ENCODE assay signal across 17 cellular contexts in the genomic region with DNA sequence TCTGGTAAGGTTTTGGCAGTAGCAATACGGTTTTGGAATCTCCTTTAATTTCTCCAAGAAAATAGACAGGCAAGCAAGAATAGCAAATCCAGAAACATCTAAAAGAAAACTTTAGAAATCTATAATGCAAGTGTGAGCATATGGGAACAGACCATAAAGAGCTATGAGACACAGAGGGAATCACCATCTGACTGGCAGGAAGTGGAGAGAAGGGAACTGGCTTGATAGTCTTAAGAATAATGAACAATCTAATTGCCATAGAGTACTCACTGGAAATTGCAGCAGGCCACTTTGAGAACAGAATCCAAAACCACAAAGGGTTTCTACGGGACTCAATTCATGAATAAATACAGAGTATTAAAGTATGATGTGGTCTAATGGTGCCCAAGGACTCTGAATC. TPM values are rescaled to one million over a fixed set of nuclear protein-coding genes. Genes with fewer than 3 reads are reported as not detected.
DNase-seq lines count a peak whose midpoint lies in the region; ATAC-seq and TF ChIP-seq lines count a peak whose summit lies in the region.
"Had no signal": no experiment of that assay in that cellular context is flagged by ENCODE, and none has a peak within 500 bp of the region (broad histone marks: within the 10 kb centered on the region; RNA-seq: fewer than 3 reads in every experiment).

No MANE protein-coding gene starts in this region.

- H3K4me1 ChIP-seq in GM23338 (ENCODE audit: insufficient read depth): no peaks in the 10 kb centered on the region
- H3K4me1 ChIP-seq in neuronal stem cell (ENCODE audit: control insufficient read depth in 2 of 2, insufficient read depth in 1 of 2, low read depth in 1 of 2, low read length in 2 of 2): peaks cover 0 to 4% of the 10 kb centered on the region in 2 donors

- H3K4ac ChIP-seq in neuronal stem cell (ENCODE audit: low read length): no peak overlapping the region

- H3K4me3 ChIP-seq in GM23338 (no peak overlapping the region), neuronal stem cell (ENCODE audit: low read length in 2 of 2) (no peak overlapping the region)
- H3K4me3 ChIP-seq: GM23248 had no signal

- no peak overlapping the region for H3K14ac ChIP-seq in neuronal stem cell (ENCODE audit: low read length)

- no peaks in the 10 kb centered on the region for H3F3A ChIP-seq in GM23338 (replicated peaks; ENCODE audit: low read depth)

- H3K27ac Mint-ChIP-seq in activated CD4-positive, alpha-beta T cell treated with anti-CD3 and anti-CD28 coated beads for 36 hours: no peak overlapping the region
- H3K27ac Mint-ChIP-seq in GM23338: no peak overlapping the region
- H3K27ac Mint-ChIP-seq in activated T-helper 17 cell treated with anti-CD3 and anti-CD28 coated beads, Interleukin-2, amount 50 U/mL, for 72 hours: no peak overlapping the region
- H3K27ac Mint-ChIP-seq: CD14-positive monocyte; CD8-positive, alpha-beta T cell; H9 had no signal

- no peaks in the 10 kb centered on the region for H3K9me3 Mint-ChIP-seq in activated CD4-positive, alpha-beta T cell treated with anti-CD3 and anti-CD28 coated beads for 36 hours (ENCODE audit: low read depth)
- no peaks in the 10 kb centered on the region for H3K9me3 Mint-ChIP-seq in GM23338
- no peaks in the 10 kb centered on the region for H3K9me3 Mint-ChIP-seq in activated T-helper 17 cell treated with anti-CD3 and anti-CD28 coated beads, Interleukin-2, amount 50 U/mL, for 72 hours
- H3K9me3 Mint-ChIP-seq: CD8-positive, alpha-beta T cell; H9 had no signal

- intact Hi-C loops in activated CD4-positive, alpha-beta T cell treated with anti-CD3 and anti-CD28 coated beads for 36 hours (cut with DNase I, micrococcal nuclease): loop anchor here in 1 of 2 experiments (1.0 kb wide), 1 partner anchor 90 kb away; a partner anchor contains a TSS

- H3K4me3 Mint-ChIP-seq in activated CD4-positive, alpha-beta T cell treated with anti-CD3 and anti-CD28 coated beads for 36 hours: no peak overlapping the region
- no peak overlapping the region for H3K4me3 Mint-ChIP-seq in GM23338
- H3K4me3 Mint-ChIP-seq in activated T-helper 17 cell treated with anti-CD3 and anti-CD28 coated beads, Interleukin-2, amount 50 U/mL, for 72 hours: no peak overlapping the region
- H3K4me3 Mint-ChIP-seq: CD8-positive, alpha-beta T cell; H9 had no signal

- H2BK15ac ChIP-seq in neuronal stem cell (ENCODE audit: low read length): no peak overlapping the region

- no peaks in the 10 kb centered on the region for H3K27me3 Mint-ChIP-seq in activated CD4-positive, alpha-beta T cell treated with anti-CD3 and anti-CD28 coated beads for 36 hours
- H3K27me3 Mint-ChIP-seq in GM23338 (ENCODE audit: insufficient read depth, low read depth, poor library complexity): peaks cover 3% of the 10 kb centered on the region
- H3K27me3 Mint-ChIP-seq in activated T-helper 17 cell treated with anti-CD3 and anti-CD28 coated beads, Interleukin-2, amount 50 U/mL, for 72 hours: peaks cover 5% of the 10 kb centered on the region

- H2AFZ ChIP-seq in GM23338: 0 out of 2 replicates have a peak overlapping the region, but pooled peaks have one; percentile 43
- peak overlapping the region; percentile 34 for H2AFZ ChIP-seq in neuronal stem cell (ENCODE audit: low read length)
- H2AFZ ChIP-seq: GM23248 had no signal

- H3K27me3 ChIP-seq in GM23338 (ENCODE audit: insufficient read depth) (no peaks in the 10 kb centered on the region), neuronal stem cell (ENCODE audit: control insufficient read depth in 3 of 3, insufficient read depth in 3 of 3, low read depth in 1 of 3, low read length in 3 of 3) (no peaks in the 10 kb centered on the region)

- H4K91ac ChIP-seq in neuronal stem cell (ENCODE audit: low read depth, low read length, poor library complexity): no peak overlapping the region

- no peaks in the 10 kb centered on the region for H4K20me1 ChIP-seq in GM23338 (replicated peaks; ENCODE audit: insufficient read depth)

- no peaks in the 10 kb centered on the region for H3K79me1 ChIP-seq in neuronal stem cell (ENCODE audit: low read depth, low read length)

- POLR2A ChIA-PET in activated CD4-positive, alpha-beta T cell treated with anti-CD3 and anti-CD28 coated beads for 36 hours (lab: Charles Lee): no interaction called here

- H3K4me1 Mint-ChIP-seq in activated CD4-positive, alpha-beta T cell treated with anti-CD3 and anti-CD28 coated beads for 36 hours: peaks cover 12% of the 10 kb centered on the region
- H3K4me1 Mint-ChIP-seq in GM23338: peaks cover 7% of the 10 kb centered on the region
- H3K4me1 Mint-ChIP-seq in activated T-helper 17 cell treated with anti-CD3 and anti-CD28 coated beads, Interleukin-2, amount 50 U/mL, for 72 hours: no peaks in the 10 kb centered on the region

- no peaks in the 10 kb centered on the region for H3K9me2 ChIP-seq in GM23338 (ENCODE audit: insufficient read depth)

- H3K4me2 ChIP-seq in GM23338 (no peak overlapping the region), neuronal stem cell (ENCODE audit: insufficient read depth, low read length, poor library complexity, severe bottlenecking) (no peak overlapping the region)

- no peak overlapping the region for H2BK12ac ChIP-seq in neuronal stem cell (ENCODE audit: low read length)

- no peaks in the 10 kb centered on the region for H3K36me3 Mint-ChIP-seq in activated CD4-positive, alpha-beta T cell treated with anti-CD3 and anti-CD28 coated beads for 36 hours (ENCODE audit: low read depth)
- no peaks in the 10 kb centered on the region for H3K36me3 Mint-ChIP-seq in GM23338 (ENCODE audit: low read depth)
- no peaks in the 10 kb centered on the region for H3K36me3 Mint-ChIP-seq in activated T-helper 17 cell treated with anti-CD3 and anti-CD28 coated beads, Interleukin-2, amount 50 U/mL, for 72 hours (ENCODE audit: low read depth)
- H3K36me3 Mint-ChIP-seq: CD14-positive monocyte; CD8-positive, alpha-beta T cell had no signal

- no peak overlapping the region for H2AK5ac ChIP-seq in neuronal stem cell (ENCODE audit: low read depth, low read length)

- H3K9me3 ChIP-seq in neuronal stem cell (replicated peaks in 1 of 2; ENCODE audit: control insufficient read depth in 2 of 2, insufficient read depth in 1 of 2, low read depth in 1 of 2, low read length in 2 of 2): no peaks in the 10 kb centered on the region

- CTCF ChIA-PET in activated CD4-positive, alpha-beta T cell treated with anti-CD3 and anti-CD28 coated beads for 36 hours (lab: Charles Lee): interaction anchor here (0.7 to 0.8 kb wide), 2 partner anchors 19 to 39 kb away, joined by 3 to 4 read pairs; no protein-coding TSS in a partner anchor

- H3K23ac ChIP-seq in neuronal stem cell (ENCODE audit: low read depth, low read length, poor library complexity): no peak overlapping the region

- no peak overlapping the region for H3K27ac ChIP-seq in GM23338 (ENCODE audit: low read depth)
- no peak overlapping the region for H3K27ac ChIP-seq in neuronal stem cell (replicated peaks; ENCODE audit: low read length)
- H3K27ac ChIP-seq: 22Rv1, GM23248, HL-60 had no signal

- H3K18ac ChIP-seq in neuronal stem cell (ENCODE audit: low read length): no peak overlapping the region

- H2BK5ac ChIP-seq in neuronal stem cell (ENCODE audit: low read length): no peak overlapping the region

- TF ChIP-seq CTCF in GM23338 (conservative IDR thresholded peaks at IDR 0.05; ENCODE audit: low read depth in 2 of 2): no peak

- no CpG with 5 or more reads among the region's 2 CpGs for WGBS in neuronal stem cell (ENCODE audit: extremely low coverage in 2 of 2, insufficient read length in 2 of 2, insufficient replicate concordance in 1 of 2), 2 donors

- ATAC-seq in activated CD4-positive, alpha-beta T cell treated with anti-CD3 and anti-CD28 coated beads for 36 hours: peak; percentile 76
- no peak for ATAC-seq in GM23338
- ATAC-seq in activated T-helper 17 cell treated with anti-CD3 and anti-CD28 coated beads, Interleukin-2, amount 50 U/mL, for 72 hours (replicated peaks): peak; percentile 37
- no peak for ATAC-seq in GM18511 (IDR thresholded peaks at IDR 0.05; ENCODE audit: unreplicated experiment)
- ATAC-seq: CD8-positive, alpha-beta T cell had no signal

- H3K36me3 ChIP-seq in GM23338 (ENCODE audit: insufficient read depth) (no peaks in the 10 kb centered on the region), neuronal stem cell (replicated peaks in 1 of 2; ENCODE audit: control insufficient read depth in 2 of 2, insufficient read depth in 2 of 2, low read length in 2 of 2) (no peaks in the 10 kb centered on the region)

- no peak overlapping the region for H4K8ac ChIP-seq in neuronal stem cell (ENCODE audit: low read depth, low read length)

- H3K9ac ChIP-seq in neuronal stem cell (ENCODE audit: low read depth, low read length, poor library complexity): no peak overlapping the region
- H3K9ac ChIP-seq: GM23248 had no signal

- H2BK120ac ChIP-seq in neuronal stem cell (ENCODE audit: low read depth, low read length): no peak overlapping the region

- H3K79me2 ChIP-seq in GM23338 (replicated peaks; ENCODE audit: insufficient read depth): no peaks in the 10 kb centered on the region

- no peak for DNase-seq in activated CD4-positive, alpha-beta T cell treated with anti-CD3 and anti-CD28 coated beads for 36 hours
- no peak for DNase-seq in activated CD4-positive, alpha-beta T cell treated with anti-CD3 and anti-CD28 coated beads for 4 hours
- no peak for DNase-seq in GM23338 (ENCODE audit: low spot score)
- no peak for DNase-seq in neuronal stem cell (ENCODE audit: low spot score)
- no peak for DNase-seq in NCI-H226
- no peak for DNase-seq in NCI-H1436 treated with DMSO at 0.1 percent for 48 hours (lab: John Stamatoyannopoulos, UW)
- DNase-seq: CD8-positive, alpha-beta T cell; COR-L47; DMS153; GF-D8; H9 had no signal

RNA-seq across cellular contexts. Expression of a gene that starts 39.6 kb away (rescaled TPM):
- total RNA-seq in activated CD4-positive, alpha-beta T cell treated with anti-CD3 and anti-CD28 coated beads for 36 hours: 10 to 100 TPM; 13.8 to 26.7 TPM
- 44.8 and 46.0 TPM in 2 replicates for total RNA-seq in GM23338 (2014; rRNA removed; shearing (Covaris generic))
- polyA plus RNA-seq in GM23338 (2016; fragmentation: Nextera tagmentation; extraction: Ambion mirVana): 9.1 and 14.8 TPM in 2 replicates
- total RNA-seq in activated T-helper 17 cell treated with anti-CD3 and anti-CD28 coated beads, Interleukin-2, amount 50 U/mL, for 72 hours: 10 to 100 TPM; 19.1 to 22.0 TPM
- 5.1 TPM for polyA plus RNA-seq in neuronal stem cell (2013, experiment 1 of 2)
- polyA plus RNA-seq in neuronal stem cell (2013, experiment 2 of 2): 5.2 TPM

Comparison
In these comparisons a context has a peak if more than half of its experiments do, and no peak if none do; other contexts are left out.
1. ATAC-seq: peak in activated CD4-positive, alpha-beta T cell treated with anti-CD3 and anti-CD28 coated beads for 36 hours (single experiment) and activated T-helper 17 cell treated with anti-CD3 and anti-CD28 coated beads, Interleukin-2, amount 50 U/mL, for 72 hours (single experiment); none in GM23338 (single experiment) and GM18511 (single experiment).